Comparison of ENCODE assay signal across 8 cellular contexts in genomic region chr1:228837817-228838716, GRCh38.
DNase-seq lines count a peak whose midpoint lies in the region; ATAC-seq and TF ChIP-seq lines count a peak whose summit lies in the region.

No MANE protein-coding gene starts in this region.

- peak overlapping the region; percentile 77 for H3K27ac ChIP-seq in VCaP
- peak overlapping the region; percentile 95 for H3K27ac ChIP-seq in hepatocyte
- peak overlapping the region; percentile 97 for H3K27ac ChIP-seq in temporal lobe (ENCODE audit: low read depth, low read length)
- H3K27ac ChIP-seq in CD8-positive, alpha-beta memory T cell (ENCODE audit: low read depth, low read length), result no peak overlapping the region

- no peaks in the 10 kb centered on the region for H3K4me1 Mint-ChIP-seq in CD8-positive, alpha-beta memory T cell

- H3K4me3 ChIP-seq in hepatocyte, result no peak overlapping the region
- no peak overlapping the region for H3K4me3 ChIP-seq in CD8-positive, alpha-beta memory T cell (ENCODE audit: low read length)

- H3K9me2 ChIP-seq in hepatocyte (replicated peaks; ENCODE audit: insufficient read depth), result no peaks in the 10 kb centered on the region

- H3K9me3 Mint-ChIP-seq in CD8-positive, alpha-beta memory T cell, result peaks cover 0 to 6% (median 2%) of the 10 kb centered on the region in 5 donors

- no peaks in the 10 kb centered on the region for H3K36me3 ChIP-seq in hepatocyte (replicated peaks; ENCODE audit: insufficient read depth, low read depth)
- no peaks in the 10 kb centered on the region for H3K36me3 ChIP-seq in CD8-positive, alpha-beta memory T cell (ENCODE audit: insufficient read depth, low read length)

- H3K79me2 ChIP-seq in hepatocyte, result no peaks in the 10 kb centered on the region

- ATAC-seq in HG03095 (IDR thresholded peaks at IDR 0.05; ENCODE audit: unreplicated experiment), result peak; percentile 45
- ATAC-seq in GM19328 (IDR thresholded peaks at IDR 0.05; ENCODE audit: unreplicated experiment), result no peak

- 40% methylated on average over 11 of the region's 11 CpGs for WGBS in hepatocyte (ENCODE audit: low lambda C conversion rate, missing lambda C conversion rate)

- no peak overlapping the region for H2AFZ ChIP-seq in hepatocyte

- no peak overlapping the region for H3K27ac Mint-ChIP-seq in CD8-positive, alpha-beta memory T cell

- DNase-seq in EH (ENCODE audit: low read depth) (peak; percentile 76), hepatocyte (ENCODE audit: low spot score) (peak; percentile 88), medulla oblongata (ENCODE audit: extremely low spot score) (no peak)
- no peak for DNase-seq in CD8-positive, alpha-beta memory T cell

- POLR2A ChIA-PET in CD8-positive, alpha-beta memory T cell (lab: Charles Lee), result no interaction called here

- peaks cover 0 to 5% (median 0%) of the 10 kb centered on the region in 3 donors for H3K36me3 Mint-ChIP-seq in CD8-positive, alpha-beta memory T cell

- no peak for TF ChIP-seq CTCF in VCaP (conservative IDR thresholded peaks at IDR 0.05)
- no peak for TF ChIP-seq CTCF in hepatocyte (IDR thresholded peaks at IDR 0.05; ENCODE audit: poor library complexity)

- no peaks in the 10 kb centered on the region for H3K27me3 ChIP-seq in hepatocyte
- no peaks in the 10 kb centered on the region for H3K27me3 ChIP-seq in CD8-positive, alpha-beta memory T cell (ENCODE audit: insufficient read depth, low read length, poor library complexity, severe bottlenecking)

- H4K20me1 ChIP-seq in hepatocyte (ENCODE audit: insufficient read depth, poor library complexity, severe bottlenecking), result no peaks in the 10 kb centered on the region

- peaks cover 7 to 9% of the 10 kb centered on the region in 2 donors for H3K27me3 Mint-ChIP-seq in CD8-positive, alpha-beta memory T cell

- H3K4me3 Mint-ChIP-seq in CD8-positive, alpha-beta memory T cell, result no peak overlapping the region

- peaks cover 64% of the 10 kb centered on the region for H3K4me1 ChIP-seq in hepatocyte (ENCODE audit: insufficient read depth)
- no peaks in the 10 kb centered on the region for H3K4me1 ChIP-seq in CD8-positive, alpha-beta memory T cell (ENCODE audit: insufficient read depth, low read length)

- CTCF ChIA-PET in CD8-positive, alpha-beta memory T cell (lab: Charles Lee), result interaction anchor here (1.0 kb wide), 1 partner anchor 12 kb away, joined by 3 read pairs; no protein-coding TSS in a partner anchor

- H3K4me2 ChIP-seq in hepatocyte, result peak overlapping the region; percentile 55

- H3K9me3 ChIP-seq in hepatocyte (ENCODE audit: low read depth), result no peaks in the 10 kb centered on the region
- no peaks in the 10 kb centered on the region for H3K9me3 ChIP-seq in CD8-positive, alpha-beta memory T cell (ENCODE audit: low read length)

Comparison
In these comparisons a context has a peak if more than half of its experiments do, and no peak if none do; other contexts are left out.
1. DNase-seq: peak in EH (single experiment) and hepatocyte (single experiment); none in medulla oblongata (single experiment) and CD8-positive, alpha-beta memory T cell (0 of 5).